In genomic region chr9:97470076-97470475, GRCh38 we compare ENCODE assay signal across 11 cellular contexts. TPM values are rescaled to one million over a fixed set of nuclear protein-coding genes. Genes with fewer than 3 reads are reported as not detected.
A peak's percentile ranks its signal among the peaks of the same experiment; 100 is the strongest.
DNase-seq lines count a peak whose midpoint lies in the region; ATAC-seq and TF ChIP-seq lines count a peak whose summit lies in the region.
"Had no signal": no experiment of that assay in that cellular context is flagged by ENCODE, and none has a peak within 500 bp of the region (broad histone marks: within the 10 kb centered on the region; RNA-seq: fewer than 3 reads in every experiment).

No MANE protein-coding gene starts in this region.

- ATAC-seq in heart right ventricle (peak in 6 of 8 donors; percentile 30 to 65 (median 62)), HG03520 (IDR thresholded peaks at IDR 0.05; ENCODE audit: unreplicated experiment) (no peak)

- H3K36me3 ChIP-seq in heart right ventricle = peaks cover 0 to 67% (median 3%) of the 10 kb centered on the region in 9 donors
- peaks cover 0 to 39% (median 8%) of the 10 kb centered on the region in 3 donors for H3K36me3 ChIP-seq in tibial artery

- H3K27ac Mint-ChIP-seq in activated naive CD4-positive, alpha-beta T cell treated with anti-CD3 and anti-CD28 coated beads for 36 hours = no peak overlapping the region
- no peak overlapping the region for H3K27ac Mint-ChIP-seq in activated naive CD4-positive, alpha-beta T cell treated with anti-CD3 and anti-CD28 coated beads, Interleukin-2, amount 10 ng/mL, durations not matched to agents 7 days and 5 days

- no peaks in the 10 kb centered on the region for H3K27me3 Mint-ChIP-seq in activated naive CD4-positive, alpha-beta T cell treated with anti-CD3 and anti-CD28 coated beads for 36 hours (ENCODE audit: low read depth)
- no peaks in the 10 kb centered on the region for H3K27me3 Mint-ChIP-seq in activated naive CD4-positive, alpha-beta T cell treated with anti-CD3 and anti-CD28 coated beads, Interleukin-2, amount 10 ng/mL, durations not matched to agents 7 days and 5 days

- H3K4me3 ChIP-seq in heart right ventricle (no peak overlapping the region), tibial artery (no peak overlapping the region)

- H3K27ac ChIP-seq in heart right ventricle = peak overlapping the region in 2 of 10 donors; percentile 3 to 59
- H3K27ac ChIP-seq in tibial artery = peak overlapping the region; percentile 75 to 82

- no peaks in the 10 kb centered on the region for H3K9me3 Mint-ChIP-seq in activated naive CD4-positive, alpha-beta T cell treated with anti-CD3 and anti-CD28 coated beads for 36 hours
- H3K9me3 Mint-ChIP-seq in activated naive CD4-positive, alpha-beta T cell treated with anti-CD3 and anti-CD28 coated beads, Interleukin-2, amount 10 ng/mL, durations not matched to agents 7 days and 5 days = no peaks in the 10 kb centered on the region

- peak; percentile 12 for DNase-seq in activated naive CD4-positive, alpha-beta T cell treated with anti-CD3 and anti-CD28 coated beads for 36 hours
- DNase-seq in activated naive CD4-positive, alpha-beta T cell treated with anti-CD3 and anti-CD28 coated beads, Interleukin-2, amount 10 ng/mL, durations not matched to agents 7 days and 5 days = no peak
- DNase-seq in SW480 (ENCODE audit: low spot score) = peak; percentile 16
- DNase-seq in heart right ventricle = no peak
- no peak for DNase-seq in tibial artery
- no peak for DNase-seq in NCI-H1417 treated with DMSO at 0.1 percent for 48 hours (lab: John Stamatoyannopoulos, UW)
- DNase-seq in NCI-H2196 (lab: John Stamatoyannopoulos, UW; ENCODE audit: unreplicated experiment) = no peak
- DNase-seq: activated effector memory CD4-positive, alpha-beta T cell treated with anti-CD3 and anti-CD28 coated beads, Interleukin-2, amount 50 U/mL, for 16 hours; NCI-H1105; stimulated activated CD4-positive, alpha-beta T cell treated with anti-CD3 and anti-CD28 coated beads, Interleukin-4, amount 100 ng/mL, for 24 hours had no signal

- H3K4me1 ChIP-seq in heart right ventricle = peaks cover 0 to 24% (median 7%) of the 10 kb centered on the region in 9 donors
- H3K4me1 ChIP-seq in tibial artery = peaks cover 0 to 23% (median 13%) of the 10 kb centered on the region in 4 donors

- H3K9me3 ChIP-seq in heart right ventricle (no peaks in the 10 kb centered on the region), tibial artery (no peaks in the 10 kb centered on the region)

- CTCF ChIA-PET in activated naive CD4-positive, alpha-beta T cell treated with anti-CD3 and anti-CD28 coated beads for 36 hours (lab: Charles Lee) = interaction anchor here (0.9 to 6.2 kb wide), 6 partner anchors 10 to 148 kb away, joined by 3 to 129 read pairs (median 16); partner anchors contain the start of gene TMOD1
- CTCF ChIA-PET in activated naive CD4-positive, alpha-beta T cell treated with anti-CD3 and anti-CD28 coated beads, Interleukin-2, amount 10 ng/mL, durations not matched to agents 7 days and 5 days (lab: Charles Lee) = interaction anchor here (0.7 to 5.9 kb wide), 8 partner anchors 11 to 614 kb away, joined by 3 to 92 read pairs (median 8); no protein-coding TSS in a partner anchor

- TF ChIP-seq CTCF in heart right ventricle (IDR thresholded peaks at IDR 0.05) (peak in 7 of 9 donors; percentile 22 to 57 (median 44)), tibial artery (IDR thresholded peaks at IDR 0.05) (peak; percentile 30 to 42)

- no peak overlapping the region for H3K4me3 Mint-ChIP-seq in activated naive CD4-positive, alpha-beta T cell treated with anti-CD3 and anti-CD28 coated beads for 36 hours
- no peak overlapping the region for H3K4me3 Mint-ChIP-seq in activated naive CD4-positive, alpha-beta T cell treated with anti-CD3 and anti-CD28 coated beads, Interleukin-2, amount 10 ng/mL, durations not matched to agents 7 days and 5 days

- H3K36me3 Mint-ChIP-seq in activated naive CD4-positive, alpha-beta T cell treated with anti-CD3 and anti-CD28 coated beads for 36 hours (ENCODE audit: low read depth) = peaks cover 7% of the 10 kb centered on the region
- H3K36me3 Mint-ChIP-seq in activated naive CD4-positive, alpha-beta T cell treated with anti-CD3 and anti-CD28 coated beads, Interleukin-2, amount 10 ng/mL, durations not matched to agents 7 days and 5 days = no peaks in the 10 kb centered on the region

- no peaks in the 10 kb centered on the region for H3K4me1 Mint-ChIP-seq in activated naive CD4-positive, alpha-beta T cell treated with anti-CD3 and anti-CD28 coated beads for 36 hours (ENCODE audit: low read depth)
- H3K4me1 Mint-ChIP-seq in activated naive CD4-positive, alpha-beta T cell treated with anti-CD3 and anti-CD28 coated beads, Interleukin-2, amount 10 ng/mL, durations not matched to agents 7 days and 5 days = no peaks in the 10 kb centered on the region

- 29 to 70% methylated on average over 2 of the region's 2 CpGs for WGBS in heart right ventricle, 2 donors

- intact Hi-C loops in activated naive CD4-positive, alpha-beta T cell treated with anti-CD3 and anti-CD28 coated beads for 36 hours (cut with micrococcal nuclease) = no loop called here
- intact Hi-C loops in heart right ventricle (cut with DNase I) (loop anchor here in 3 of 10 donors (1.0 to 5.0 kb wide), 3 partner anchors 142 to 145 kb away; no protein-coding TSS in a partner anchor), tibial artery (cut with DNase I; ENCODE audit: low total_unique reads) (no loop called here)

- no peaks in the 10 kb centered on the region for H3K27me3 ChIP-seq in heart right ventricle
- H3K27me3 ChIP-seq in tibial artery = no peaks in the 10 kb centered on the region

RNA-seq across cellular contexts. Expression of gene TMOD1, which starts 31.4 kb away (rescaled TPM):
- total RNA-seq in activated naive CD4-positive, alpha-beta T cell treated with anti-CD3 and anti-CD28 coated beads for 36 hours = 1 to 10 TPM; 1.2 to 1.4 TPM
- 100 to 1,000 TPM; 164 to 203 (median 181) TPM for total RNA-seq in heart right ventricle
- polyA plus RNA-seq in heart right ventricle = 10 to 100 TPM; 83.7 to 89.1 TPM

RNA-seq across cellular contexts. Expression of gene TDRD7, which starts 58.2 kb away (rescaled TPM):
- total RNA-seq in activated naive CD4-positive, alpha-beta T cell treated with anti-CD3 and anti-CD28 coated beads for 36 hours = 1 to 10 TPM; 6.9 to 7.4 TPM
- 10 to 100 TPM in 1 of 10 donors, 1 to 10 TPM in 9; 7.1 to 12.8 (median 8.4) TPM for total RNA-seq in heart right ventricle
- 1 to 10 TPM; 4.0 to 4.7 TPM for polyA plus RNA-seq in heart right ventricle

Comparison
In these comparisons a context has a peak if more than half of its experiments do, and no peak if none do; other contexts are left out.
1. DNase-seq: peak in activated naive CD4-positive, alpha-beta T cell treated with anti-CD3 and anti-CD28 coated beads for 36 hours (single experiment) and SW480 (single experiment); none in activated naive CD4-positive, alpha-beta T cell treated with anti-CD3 and anti-CD28 coated beads, Interleukin-2, amount 10 ng/mL, durations not matched to agents 7 days and 5 days (single experiment), heart right ventricle (0 of 2), tibial artery (0 of 2), NCI-H1417 treated with DMSO at 0.1 percent for 48 hours (single experiment) and NCI-H2196 (single experiment).
2. RNA of gene TMOD1, which starts 31.4 kb away (total RNA-seq): 164 to 203 TPM in heart right ventricle; 1.2 to 1.4 TPM in activated naive CD4-positive, alpha-beta T cell treated with anti-CD3 and anti-CD28 coated beads for 36 hours; every median in the first group is over 10 times any median in the second.